In genomic region chr19:33214621-33215020, GRCh38 we compare ENCODE assay signal across 13 cellular contexts. TPM values are rescaled to one million over a fixed set of nuclear protein-coding genes. Genes with fewer than 3 reads are reported as not detected.
DNase-seq lines count a peak whose midpoint lies in the region; TF ChIP-seq lines count a peak whose summit lies in the region.
"Had no signal": no experiment of that assay in that cellular context is flagged by ENCODE, and none has a peak within 500 bp of the region (broad histone marks: within the 10 kb centered on the region; RNA-seq: fewer than 3 reads in every experiment).

No MANE protein-coding gene starts in this region.

- DNase-seq in AG10803 (ENCODE audit: low read depth) = peak; percentile 15
- DNase-seq in HFFc6 = peak; percentile 22
- peak; percentile 44 to 67 for DNase-seq in SHP77 (lab: John Stamatoyannopoulos, UW)
- peak; percentile 63 for DNase-seq in glutamatergic neuron
- DNase-seq in sigmoid colon = no peak
- DNase-seq in NCI-H1436 treated with DMSO at 0.1 percent for 48 hours (lab: John Stamatoyannopoulos, UW) = no peak
- DNase-seq in activated CD8-positive, alpha-beta memory T cell treated with anti-CD3 and anti-CD28 coated beads for 24 hours = no peak
- no peak for DNase-seq in NCI-H2107 treated with DMSO at 0.1 percent for 48 hours (lab: John Stamatoyannopoulos, UW; ENCODE audit: unreplicated experiment)
- DNase-seq: T1000 had no signal

- no peaks in the 10 kb centered on the region for H3K27me3 ChIP-seq in sigmoid colon
- H3K27me3 ChIP-seq: pancreas had no signal

- intact Hi-C loops in sigmoid colon (cut with DNase I) = no loop called here

- H3K4me1 ChIP-seq in sigmoid colon = no peaks in the 10 kb centered on the region
- H3K4me1 ChIP-seq: pancreas had no signal

- H3K9me3 ChIP-seq in sigmoid colon = no peaks in the 10 kb centered on the region
- H3K9me3 ChIP-seq: pancreas had no signal

- H3K9me3 Mint-ChIP-seq in HFFc6 = no peaks in the 10 kb centered on the region
- H3K9me3 Mint-ChIP-seq in glutamatergic neuron (ENCODE audit: unreplicated experiment) = no peaks in the 10 kb centered on the region
- H3K9me3 Mint-ChIP-seq: stimulated activated memory B cell treated with anti-CD40 and anti-IgM and Interleukin-4, amounts not matched to agents 10 μg/mL and 1 μg/mL and 100 μg/mL, for 72 hours had no signal

- H3K4me3 ChIP-seq in AG10803 (ENCODE audit: low read length) (no peak overlapping the region), sigmoid colon (no peak overlapping the region)
- H3K4me3 ChIP-seq: GM12878, pancreas had no signal

- no peak overlapping the region for H3K27ac ChIP-seq in sigmoid colon
- H3K27ac ChIP-seq: pancreas had no signal

- TF ChIP-seq EP300 in sigmoid colon (IDR thresholded peaks at IDR 0.05) = no peak

- WGBS in sigmoid colon, 2 donors = 30 to 55% methylated on average over 5 of the region's 5 CpGs

- no peaks in the 10 kb centered on the region for H3K36me3 Mint-ChIP-seq in HFFc6 (ENCODE audit: low read depth)
- no peaks in the 10 kb centered on the region for H3K36me3 Mint-ChIP-seq in glutamatergic neuron (ENCODE audit: unreplicated experiment)
- H3K36me3 Mint-ChIP-seq: stimulated activated memory B cell treated with anti-CD40 and anti-IgM and Interleukin-4, amounts not matched to agents 10 μg/mL and 1 μg/mL and 100 μg/mL, for 72 hours had no signal

- no peaks in the 10 kb centered on the region for H3K36me3 ChIP-seq in sigmoid colon
- H3K36me3 ChIP-seq: pancreas had no signal

- H3K27ac Mint-ChIP-seq in HFFc6 = no peak overlapping the region
- H3K27ac Mint-ChIP-seq in glutamatergic neuron (ENCODE audit: unreplicated experiment) = no peak overlapping the region
- H3K27ac Mint-ChIP-seq: stimulated activated memory B cell treated with anti-CD40 and anti-IgM and Interleukin-4, amounts not matched to agents 10 μg/mL and 1 μg/mL and 100 μg/mL, for 72 hours had no signal

- no peak overlapping the region for H3K4me3 Mint-ChIP-seq in HFFc6
- H3K4me3 Mint-ChIP-seq in glutamatergic neuron (ENCODE audit: unreplicated experiment) = no peak overlapping the region
- H3K4me3 Mint-ChIP-seq: stimulated activated memory B cell treated with anti-CD40 and anti-IgM and Interleukin-4, amounts not matched to agents 10 μg/mL and 1 μg/mL and 100 μg/mL, for 72 hours had no signal

- H3K27me3 Mint-ChIP-seq in HFFc6 (ENCODE audit: insufficient read depth) (peaks cover 10% of the 10 kb centered on the region), glutamatergic neuron (ENCODE audit: unreplicated experiment) (peaks cover 2% of the 10 kb centered on the region)

- TF ChIP-seq CTCF in AG10803 (conservative IDR thresholded peaks at IDR 0.05; ENCODE audit: low read length) (peak; percentile 43), HFFc6 (IDR thresholded peaks at IDR 0.05) (peak; percentile 40; the same call in 1 of the 2 replicates), glutamatergic neuron (IDR thresholded peaks at IDR 0.05; ENCODE audit: partially characterized antibody, unreplicated experiment) (no peak), sigmoid colon (IDR thresholded peaks at IDR 0.05) (no peak)

- no peak for TF ChIP-seq POLR2A in sigmoid colon (IDR thresholded peaks at IDR 0.05)

- H3K4me1 Mint-ChIP-seq in HFFc6 (ENCODE audit: low read depth) (no peaks in the 10 kb centered on the region), glutamatergic neuron (ENCODE audit: low read depth, unreplicated experiment) (peaks cover 2% of the 10 kb centered on the region)
- H3K4me1 Mint-ChIP-seq: stimulated activated memory B cell treated with anti-CD40 and anti-IgM and Interleukin-4, amounts not matched to agents 10 μg/mL and 1 μg/mL and 100 μg/mL, for 72 hours had no signal

RNA-seq across cellular contexts. Expression of gene SLC7A10, which starts 11.0 kb away (rescaled TPM):
- not detected for total RNA-seq in HFFc6 (2021; fragmentation: NEBNext Ultra II Directional; extraction: Animal tissue kit (Norgen Biotek cat#: 25700))
- total RNA-seq in glutamatergic neuron (ENCODE audit: unreplicated experiment) (not detected), sigmoid colon (1 to 10 TPM in 1 of 4 donors, under 1 TPM in 1, not detected in 2; 0.27 to 1.1 TPM)
- polyA plus RNA-seq in sigmoid colon = 1 to 10 TPM in 1 of 3 donors, not detected in 2; 1.4 TPM
- total RNA-seq: dermis microvascular lymphatic vessel endothelial cell, GM12878 had no signal
- polyA plus RNA-seq: GM12878 had no signal

RNA-seq across cellular contexts. Expression of gene LRP3, which starts 20.5 kb away (rescaled TPM):
- 10 to 100 TPM in 2 of 6 experiments, 1 to 10 TPM in 4; 1.9 to 17.7 (median 2.4) TPM for total RNA-seq in HFFc6 (2021; fragmentation: NEBNext Ultra II Directional; extraction: Animal tissue kit (Norgen Biotek cat#: 25700))
- total RNA-seq in glutamatergic neuron (ENCODE audit: unreplicated experiment) = 46.9 TPM
- 10 to 100 TPM; 17.1 to 31.5 (median 21.8) TPM for total RNA-seq in sigmoid colon
- 10 to 100 TPM in 1 of 3 donors, 1 to 10 TPM in 2; 3.9 to 10.3 (median 9.6) TPM for polyA plus RNA-seq in sigmoid colon

Comparison
In these comparisons a context has a peak if more than half of its experiments do, and no peak if none do; other contexts are left out.
1. DNase-seq: peak in AG10803 (single experiment), HFFc6 (single experiment), SHP77 (2 of 2) and glutamatergic neuron (single experiment); none in sigmoid colon (single experiment), NCI-H1436 treated with DMSO at 0.1 percent for 48 hours (single experiment), activated CD8-positive, alpha-beta memory T cell treated with anti-CD3 and anti-CD28 coated beads for 24 hours (single experiment) and NCI-H2107 treated with DMSO at 0.1 percent for 48 hours (single experiment).
2. CTCF ChIP-seq: peak in AG10803 (single experiment) and HFFc6 (single experiment); none in glutamatergic neuron (single experiment) and sigmoid colon (0 of 4).